ENCODE assay signal across 8 cellular contexts in the genomic region with DNA sequence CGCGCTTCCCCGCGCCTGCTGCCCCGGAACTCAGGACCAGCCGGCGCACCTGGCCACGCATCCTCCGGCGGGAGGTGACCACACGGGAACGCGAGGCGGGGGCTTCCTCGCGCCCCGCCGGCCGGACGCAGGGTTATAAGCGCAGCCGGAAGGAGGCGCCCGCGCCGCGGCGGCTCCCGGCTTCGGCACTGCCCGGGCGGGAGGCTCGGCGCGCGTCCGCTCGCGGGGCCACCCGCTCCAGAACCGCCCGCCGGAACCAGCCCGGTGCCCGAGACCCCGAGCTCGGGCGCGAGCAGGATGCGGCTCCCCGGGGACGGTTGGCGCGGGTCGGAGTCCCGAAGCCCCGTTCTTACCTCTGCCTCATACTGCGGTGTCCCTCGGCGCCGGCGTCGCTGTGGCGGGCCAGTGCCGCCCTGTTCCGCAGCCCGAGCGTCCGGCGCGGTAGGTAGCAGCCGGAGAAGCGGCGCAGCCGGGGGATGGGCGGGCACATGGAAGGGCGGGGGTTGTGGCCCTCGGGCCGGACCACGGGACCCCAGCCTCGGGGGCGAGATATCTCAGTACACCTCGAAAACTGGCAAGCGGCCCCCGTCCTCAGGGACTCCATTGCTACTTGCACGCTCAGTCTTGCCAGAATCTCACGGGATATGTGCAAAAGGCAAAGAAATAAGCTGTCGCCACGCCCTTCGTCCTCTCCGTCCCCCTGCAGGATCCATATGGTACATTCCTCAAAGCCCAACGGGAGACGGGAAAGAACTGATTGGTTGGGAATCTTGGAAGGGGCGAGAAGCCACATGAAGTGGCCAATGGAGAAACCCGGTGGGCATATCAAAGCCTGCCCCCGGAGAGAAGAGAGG. TPM values are rescaled to one million over a fixed set of nuclear protein-coding genes. Genes with fewer than 3 reads are reported as not detected.
A peak's percentile ranks its signal among the peaks of the same experiment; 100 is the strongest.
DNase-seq lines count a peak whose midpoint lies in the region; ATAC-seq, FAIRE-seq and TF ChIP-seq lines count a peak whose summit lies in the region.

No MANE protein-coding gene starts in this region.

- no peak for FAIRE-seq in bronchial epithelial cell (lab: Jason Lieb, UNC)

- H3K27me3 ChIP-seq in CD8-positive, alpha-beta T cell (ENCODE audit: insufficient read depth, low read length) = no peaks in the 10 kb centered on the region
- H3K27me3 ChIP-seq in WERI-Rb-1 (ENCODE audit: insufficient read depth, low read depth, severe bottlenecking) (no peaks in the 10 kb centered on the region), bronchial epithelial cell (ENCODE audit: control insufficient read depth, insufficient read depth, low read length) (no peaks in the 10 kb centered on the region), iPS-15b (ENCODE audit: control insufficient read depth, insufficient read depth, low read length) (no peaks in the 10 kb centered on the region)

- peak; percentile 31 for TF ChIP-seq CTCF in CD8-positive, alpha-beta T cell (IDR thresholded peaks at IDR 0.05)
- TF ChIP-seq CTCF in HFFc6 (IDR thresholded peaks at IDR 0.05) (peak; percentile 68), WERI-Rb-1 (IDR thresholded peaks at IDR 0.05; ENCODE audit: low read depth, low read length) (peak; percentile 61), bronchial epithelial cell (IDR thresholded peaks at IDR 0.05; ENCODE audit: insufficient read depth, low read length, severe bottlenecking) (peak; percentile 74)

- peak overlapping the region; percentile 91 for H3K9ac ChIP-seq in iPS-15b (ENCODE audit: low read depth, low read length)

- H3K27me3 Mint-ChIP-seq in CD8-positive, alpha-beta T cell (ENCODE audit: low read depth) = peaks cover 12% of the 10 kb centered on the region
- H3K27me3 Mint-ChIP-seq in HFFc6 (ENCODE audit: insufficient read depth) = peaks cover 2% of the 10 kb centered on the region

- DNase-seq in CD8-positive, alpha-beta T cell = peak in 6 of 7 experiments; percentile 34 to 74 (median 47)
- DNase-seq in HFFc6 = peak; percentile 96
- DNase-seq in NCI-H2196 treated with DMSO at 0.1 percent for 48 hours (lab: John Stamatoyannopoulos, UW; ENCODE audit: unreplicated experiment) = peak; percentile 95
- peak; percentile 92 for DNase-seq in WERI-Rb-1
- peak; percentile 90 for DNase-seq in bronchial epithelial cell (ENCODE audit: low read depth)
- peak; percentile 94 for DNase-seq in sciatic nerve (ENCODE audit: low spot score)

- no peaks in the 10 kb centered on the region for H3K36me3 Mint-ChIP-seq in CD8-positive, alpha-beta T cell
- H3K36me3 Mint-ChIP-seq in HFFc6 (ENCODE audit: low read depth) = peaks cover 13% of the 10 kb centered on the region

- intact Hi-C loops in CD8-positive, alpha-beta T cell (cut with DNase I, micrococcal nuclease) = loop anchor here (1.0 to 2.0 kb wide), 3 partner anchors 23 to 76 kb away; a partner anchor contains a TSS
- intact Hi-C loops in sciatic nerve (cut with DNase I) = no loop called here

- H3K27ac ChIP-seq in CD8-positive, alpha-beta T cell (ENCODE audit: low read depth, low read length) = peak overlapping the region; percentile 53
- peak overlapping the region; percentile 87 for H3K27ac ChIP-seq in WERI-Rb-1

- peak overlapping the region; percentile 92 for H3K4me3 ChIP-seq in CD8-positive, alpha-beta T cell (ENCODE audit: low read depth, low read length)
- peak overlapping the region; percentile 72 for H3K4me3 ChIP-seq in WERI-Rb-1 (ENCODE audit: low read depth, low read length)
- peak overlapping the region; percentile 75 for H3K4me3 ChIP-seq in bronchial epithelial cell (ENCODE audit: low read depth, low read length)
- H3K4me3 ChIP-seq in iPS-15b (ENCODE audit: low read depth, low read length) = peak overlapping the region; percentile 63

- no peaks in the 10 kb centered on the region for H3K36me3 ChIP-seq in CD8-positive, alpha-beta T cell (ENCODE audit: insufficient read depth, low read length)
- H3K36me3 ChIP-seq in WERI-Rb-1 (no peaks in the 10 kb centered on the region; the same call in 1 of the 2 replicates), bronchial epithelial cell (ENCODE audit: control insufficient read depth, insufficient read depth, low read length) (no peaks in the 10 kb centered on the region), iPS-15b (ENCODE audit: control insufficient read depth, insufficient read depth, low read length) (no peaks in the 10 kb centered on the region)

- H3K4me1 Mint-ChIP-seq in CD8-positive, alpha-beta T cell (ENCODE audit: low read depth) = peaks cover 41% of the 10 kb centered on the region
- H3K4me1 Mint-ChIP-seq in HFFc6 (ENCODE audit: low read depth) = peaks cover 34% of the 10 kb centered on the region

- CTCF ChIA-PET in CD8-positive, alpha-beta T cell (lab: Charles Lee) = interaction anchor here (0.7 to 1.4 kb wide), 3 partner anchors 25 to 172 kb away, joined by 3 read pairs; no protein-coding TSS in a partner anchor

- H3K27ac Mint-ChIP-seq in CD8-positive, alpha-beta T cell = peak overlapping the region; percentile 85
- H3K27ac Mint-ChIP-seq in HFFc6 = peak overlapping the region; percentile 99

- H3K4me1 ChIP-seq in CD8-positive, alpha-beta T cell (ENCODE audit: insufficient read depth, low read length) = peaks cover 29% of the 10 kb centered on the region
- peaks cover 3% of the 10 kb centered on the region for H3K4me1 ChIP-seq in iPS-15b (ENCODE audit: control insufficient read depth, insufficient read depth, low read length)

- POLR2A ChIA-PET in CD8-positive, alpha-beta T cell (lab: Charles Lee) = no interaction called here

- H3K9me3 ChIP-seq in CD8-positive, alpha-beta T cell (ENCODE audit: low read length) = no peaks in the 10 kb centered on the region
- no peaks in the 10 kb centered on the region for H3K9me3 ChIP-seq in WERI-Rb-1 (ENCODE audit: severe bottlenecking)
- H3K9me3 ChIP-seq in iPS-15b (ENCODE audit: control insufficient read depth, insufficient read depth, low read length) = no peaks in the 10 kb centered on the region

- peak; percentile 40 for ATAC-seq in CD8-positive, alpha-beta T cell
- ATAC-seq in sciatic nerve (peak; percentile 99), GM21737 (IDR thresholded peaks at IDR 0.05; ENCODE audit: unreplicated experiment) (no peak)

- peak overlapping the region; percentile 86 for H3K4me3 Mint-ChIP-seq in CD8-positive, alpha-beta T cell
- peak overlapping the region; percentile 91 for H3K4me3 Mint-ChIP-seq in HFFc6

- H3K9me3 Mint-ChIP-seq in CD8-positive, alpha-beta T cell = no peaks in the 10 kb centered on the region
- 0 out of 2 replicates have a peak, but pooled peaks cover 3% of the 10 kb centered on the region for H3K9me3 Mint-ChIP-seq in HFFc6

RNA-seq across cellular contexts. Expression of a gene that starts 23.1 kb away (rescaled TPM):
- total RNA-seq in CD8-positive, alpha-beta T cell = 10 to 100 TPM in 1 of 2 experiments, 1 to 10 TPM in 1; 7.0 to 11.7 TPM
- 10 to 100 TPM; 38.6 to 44.1 (median 39.7) TPM for total RNA-seq in HFFc6 (2021; fragmentation: NEBNext Ultra II Directional; extraction: Animal tissue kit (Norgen Biotek cat#: 25700))
- total RNA-seq in bronchial epithelial cell (13.4 and 13.6 TPM in 2 replicates), sciatic nerve (131 TPM)
